In genomic region chr3:194266658-194267005, GRCh38 we compare ENCODE assay signal across 1 cellular context.
TF ChIP-seq lines count a peak whose summit lies in the region.

No MANE protein-coding gene starts in this region.

TF ChIP-seq in WTC11, 78 proteins besides CTCF, POLR2A, EP300 and RAD21 (continued from another document):
- TF ChIP-seq AFF4 (CRISPR knock-in tag; IDR thresholded peaks at IDR 0.05; ENCODE audit: borderline replicate concordance), result no peak
- TF ChIP-seq ATF1 (CRISPR knock-in tag; IDR thresholded peaks at IDR 0.05), result no peak
- no peak for TF ChIP-seq GABPB1 (CRISPR knock-in tag; IDR thresholded peaks at IDR 0.05)
- TF ChIP-seq USF2 (CRISPR knock-in tag; IDR thresholded peaks at IDR 0.05), result no peak
- TF ChIP-seq ZNF121 (CRISPR knock-in tag; IDR thresholded peaks at IDR 0.05), result no peak
- TF ChIP-seq RELA (CRISPR knock-in tag; IDR thresholded peaks at IDR 0.05; ENCODE audit: borderline replicate concordance), result no peak
- no peak for TF ChIP-seq IRF2 (CRISPR knock-in tag; IDR thresholded peaks at IDR 0.05; ENCODE audit: borderline replicate concordance, low read depth)
- TF ChIP-seq ZBTB43 (CRISPR knock-in tag; IDR thresholded peaks at IDR 0.05), result no peak
- TF ChIP-seq PRRX2 (CRISPR knock-in tag; IDR thresholded peaks at IDR 0.05), result no peak
- no peak for TF ChIP-seq FOXK1 (CRISPR knock-in tag; IDR thresholded peaks at IDR 0.05)
- no peak for TF ChIP-seq SMAD4 (CRISPR knock-in tag; IDR thresholded peaks at IDR 0.05)
- TF ChIP-seq, protein P1, sequence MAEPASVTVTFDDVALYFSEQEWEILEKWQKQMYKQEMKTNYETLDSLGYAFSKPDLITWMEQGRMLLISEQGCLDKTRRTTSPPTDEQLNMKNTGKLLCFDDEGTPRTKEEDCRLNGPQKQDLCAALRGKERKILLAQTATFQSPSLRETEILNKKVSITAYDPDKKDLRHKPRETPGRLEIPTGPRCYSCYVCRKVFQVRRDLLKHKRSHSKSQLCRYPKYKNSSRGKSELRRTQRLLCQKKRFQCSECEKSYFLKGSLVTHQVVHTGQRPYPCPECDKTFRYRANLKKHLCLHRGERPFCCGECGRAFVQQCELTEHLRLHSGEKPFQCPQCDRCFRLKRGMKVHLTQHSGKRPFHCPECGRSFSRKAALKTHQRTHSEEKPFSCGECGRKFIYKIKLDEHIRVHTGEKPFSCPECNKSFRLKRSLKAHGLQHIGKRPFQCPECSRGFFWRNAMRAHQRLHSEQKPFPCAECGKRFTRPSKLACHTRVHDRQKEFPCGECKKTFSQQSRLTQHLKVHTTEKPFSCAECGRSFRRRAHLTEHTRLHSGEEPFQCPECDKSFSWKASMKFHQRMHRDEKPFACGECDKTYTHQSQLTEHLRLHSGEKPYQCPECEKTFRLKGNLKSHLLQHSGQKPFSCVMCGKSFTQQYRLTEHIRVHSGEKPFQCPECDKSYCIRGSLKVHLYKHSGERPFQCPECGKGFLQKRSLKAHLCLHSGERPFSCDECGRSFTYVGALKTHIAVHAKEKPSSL (CRISPR knock-in tag; conservative IDR thresholded peaks at IDR 0.05), result no peak
- no peak for TF ChIP-seq SP1 (CRISPR knock-in tag; conservative IDR thresholded peaks at IDR 0.05)
- TF ChIP-seq OVOL2 (CRISPR knock-in tag; IDR thresholded peaks at IDR 0.05; ENCODE audit: borderline replicate concordance), result no peak
